Comparison of ENCODE assay signal across 9 cellular contexts in genomic region chr17:2347805-2348685, GRCh38. TPM values are rescaled to one million over a fixed set of nuclear protein-coding genes. Genes with fewer than 3 reads are reported as not detected.
DNase-seq lines count a peak whose midpoint lies in the region; ATAC-seq and TF ChIP-seq lines count a peak whose summit lies in the region.
"Had no signal": no experiment of that assay in that cellular context is flagged by ENCODE, and none has a peak within 500 bp of the region (broad histone marks: within the 10 kb centered on the region; RNA-seq: fewer than 3 reads in every experiment).

No MANE protein-coding gene starts in this region.

- H3K9me3 Mint-ChIP-seq in activated naive CD8-positive, alpha-beta T cell treated with anti-CD3 and anti-CD28 coated beads, Interleukin-2, amount 10 ng/mL, durations not matched to agents 7 days and 5 days: no peaks in the 10 kb centered on the region
- no peaks in the 10 kb centered on the region for H3K9me3 Mint-ChIP-seq in activated naive CD8-positive, alpha-beta T cell treated with anti-CD3 and anti-CD28 coated beads for 36 hours
- no peaks in the 10 kb centered on the region for H3K9me3 Mint-ChIP-seq in glutamatergic neuron (ENCODE audit: unreplicated experiment)

- H4K20me1 ChIP-seq in Karpas-422 (ENCODE audit: insufficient read depth, low read depth, low read length): no peaks in the 10 kb centered on the region

- H3K27me3 ChIP-seq in prostate gland (replicated peaks; ENCODE audit: insufficient read depth) (no peaks in the 10 kb centered on the region), Karpas-422 (ENCODE audit: low read length) (no peaks in the 10 kb centered on the region)
- H3K27me3 ChIP-seq: BLaER1 treated with 17β-estradiol and CSF1 and Interleukin-3, amounts not matched to agents 10 nM and 100 nM had no signal

- peak; percentile 12 for DNase-seq in activated naive CD8-positive, alpha-beta T cell treated with anti-CD3 and anti-CD28 coated beads, Interleukin-2, amount 10 ng/mL, durations not matched to agents 7 days and 5 days
- DNase-seq in activated naive CD8-positive, alpha-beta T cell treated with anti-CD3 and anti-CD28 coated beads for 36 hours: no peak
- DNase-seq in SHP77 (lab: John Stamatoyannopoulos, UW) (peak; percentile 82 to 89), glutamatergic neuron (peak; percentile 76), prostate gland (ENCODE audit: low spot score) (peak; percentile 86), activated T-cell treated with anti-CD3 and anti-CD28 coated beads for 4 hours (no peak), Karpas-422 (no peak)
- DNase-seq in stimulated activated naive CD4-positive, alpha-beta T cell treated with Interleukin-2 at 50 U/mL for 16 hours (lab: John Stamatoyannopoulos, UW): no peak

- peaks cover 15% of the 10 kb centered on the region for H3K4me1 Mint-ChIP-seq in activated naive CD8-positive, alpha-beta T cell treated with anti-CD3 and anti-CD28 coated beads, Interleukin-2, amount 10 ng/mL, durations not matched to agents 7 days and 5 days
- peaks cover 16% of the 10 kb centered on the region for H3K4me1 Mint-ChIP-seq in activated naive CD8-positive, alpha-beta T cell treated with anti-CD3 and anti-CD28 coated beads for 36 hours
- H3K4me1 Mint-ChIP-seq in glutamatergic neuron (ENCODE audit: low read depth, unreplicated experiment): peaks cover 13% of the 10 kb centered on the region

- intact Hi-C loops in prostate gland (cut with DNase I): no loop called here

- H3K4me2 ChIP-seq in Karpas-422 (ENCODE audit: low read depth, low read length, poor library complexity, severe bottlenecking): no peak overlapping the region
- H3K4me2 ChIP-seq: BLaER1 treated with 17β-estradiol and CSF1 and Interleukin-3, amounts not matched to agents 10 nM and 100 nM had no signal

- POLR2A ChIA-PET in activated naive CD8-positive, alpha-beta T cell treated with anti-CD3 and anti-CD28 coated beads, Interleukin-2, amount 10 ng/mL, durations not matched to agents 7 days and 5 days (lab: Charles Lee): interaction anchor here (1.4 kb wide), 1 partner anchor 12 kb away, joined by 3 read pairs; the partner anchor contains the start of gene TSR1

- H3K79me2 ChIP-seq in Karpas-422 (ENCODE audit: low read length): peaks cover 13% of the 10 kb centered on the region

- H3K9me3 ChIP-seq in prostate gland: no peaks in the 10 kb centered on the region
- H3K9me3 ChIP-seq in Karpas-422 (ENCODE audit: low read length): no peaks in the 10 kb centered on the region
- H3K9me3 ChIP-seq: BLaER1 treated with 17β-estradiol and CSF1 and Interleukin-3, amounts not matched to agents 10 nM and 100 nM had no signal

- H3K4me3 Mint-ChIP-seq in activated naive CD8-positive, alpha-beta T cell treated with anti-CD3 and anti-CD28 coated beads, Interleukin-2, amount 10 ng/mL, durations not matched to agents 7 days and 5 days: no peak overlapping the region
- no peak overlapping the region for H3K4me3 Mint-ChIP-seq in activated naive CD8-positive, alpha-beta T cell treated with anti-CD3 and anti-CD28 coated beads for 36 hours
- H3K4me3 Mint-ChIP-seq in glutamatergic neuron (ENCODE audit: unreplicated experiment): peak overlapping the region; percentile 75

- no peak overlapping the region for H2AFZ ChIP-seq in Karpas-422 (ENCODE audit: low read length)

- TF ChIP-seq CTCF in glutamatergic neuron (IDR thresholded peaks at IDR 0.05; ENCODE audit: partially characterized antibody, unreplicated experiment) (no peak), prostate gland (IDR thresholded peaks at IDR 0.05) (no peak)

- 42% methylated on average over 11 of the region's 11 CpGs for WGBS in prostate gland

- ATAC-seq in activated naive CD8-positive, alpha-beta T cell treated with anti-CD3 and anti-CD28 coated beads, Interleukin-2, amount 10 ng/mL, durations not matched to agents 7 days and 5 days (ENCODE audit: low read depth): no peak

- H3K27me3 Mint-ChIP-seq in activated naive CD8-positive, alpha-beta T cell treated with anti-CD3 and anti-CD28 coated beads, Interleukin-2, amount 10 ng/mL, durations not matched to agents 7 days and 5 days: no peaks in the 10 kb centered on the region
- H3K27me3 Mint-ChIP-seq in activated naive CD8-positive, alpha-beta T cell treated with anti-CD3 and anti-CD28 coated beads for 36 hours: no peaks in the 10 kb centered on the region
- H3K27me3 Mint-ChIP-seq in glutamatergic neuron (ENCODE audit: unreplicated experiment): no peaks in the 10 kb centered on the region

- H3K4me3 ChIP-seq in prostate gland: no peak overlapping the region
- H3K4me3 ChIP-seq in Karpas-422 (ENCODE audit: low read length): no peak overlapping the region
- H3K4me3 ChIP-seq: BLaER1 treated with 17β-estradiol and CSF1 and Interleukin-3, amounts not matched to agents 10 nM and 100 nM had no signal

- peaks cover 7% of the 10 kb centered on the region for H3K36me3 Mint-ChIP-seq in activated naive CD8-positive, alpha-beta T cell treated with anti-CD3 and anti-CD28 coated beads, Interleukin-2, amount 10 ng/mL, durations not matched to agents 7 days and 5 days
- peaks cover 4% of the 10 kb centered on the region for H3K36me3 Mint-ChIP-seq in activated naive CD8-positive, alpha-beta T cell treated with anti-CD3 and anti-CD28 coated beads for 36 hours
- no peaks in the 10 kb centered on the region for H3K36me3 Mint-ChIP-seq in glutamatergic neuron (ENCODE audit: unreplicated experiment)

- no peaks in the 10 kb centered on the region for H3K9me2 ChIP-seq in Karpas-422 (replicated peaks; ENCODE audit: insufficient read depth, low read length)

- H3K4me1 ChIP-seq in prostate gland (replicated peaks): peaks cover 16% of the 10 kb centered on the region
- H3K4me1 ChIP-seq in Karpas-422 (ENCODE audit: low read length): no peaks in the 10 kb centered on the region
- H3K4me1 ChIP-seq: BLaER1 treated with 17β-estradiol and CSF1 and Interleukin-3, amounts not matched to agents 10 nM and 100 nM had no signal

- no peak overlapping the region for H3K9ac ChIP-seq in Karpas-422 (ENCODE audit: low read length)
- H3K9ac ChIP-seq: BLaER1 treated with 17β-estradiol and CSF1 and Interleukin-3, amounts not matched to agents 10 nM and 100 nM had no signal

- no peak overlapping the region for H3K27ac Mint-ChIP-seq in activated naive CD8-positive, alpha-beta T cell treated with anti-CD3 and anti-CD28 coated beads, Interleukin-2, amount 10 ng/mL, durations not matched to agents 7 days and 5 days
- H3K27ac Mint-ChIP-seq in activated naive CD8-positive, alpha-beta T cell treated with anti-CD3 and anti-CD28 coated beads for 36 hours: no peak overlapping the region
- H3K27ac Mint-ChIP-seq in glutamatergic neuron (ENCODE audit: unreplicated experiment): peak overlapping the region; percentile 97

- H3K36me3 ChIP-seq in prostate gland (no peaks in the 10 kb centered on the region), Karpas-422 (ENCODE audit: insufficient read depth, low read length) (no peaks in the 10 kb centered on the region)

- H3K27ac ChIP-seq in prostate gland: peak overlapping the region; percentile 87 to 91
- H3K27ac ChIP-seq in Karpas-422 (ENCODE audit: low read length): no peak overlapping the region
- H3K27ac ChIP-seq: BLaER1 treated with 17β-estradiol and CSF1 and Interleukin-3, amounts not matched to agents 10 nM and 100 nM had no signal

- TF ChIP-seq POLR2A in prostate gland (IDR thresholded peaks at IDR 0.05): peak; percentile 25

RNA-seq across cellular contexts. Expression of gene SGSM2, which starts 10.7 kb away (rescaled TPM):
- total RNA-seq in activated naive CD8-positive, alpha-beta T cell treated with anti-CD3 and anti-CD28 coated beads, Interleukin-2, amount 10 ng/mL, durations not matched to agents 7 days and 5 days: 100 to 1,000 TPM; 116 to 131 TPM
- 10 to 100 TPM; 35.7 to 36.8 TPM for total RNA-seq in activated naive CD8-positive, alpha-beta T cell treated with anti-CD3 and anti-CD28 coated beads for 36 hours
- 111 TPM for total RNA-seq in glutamatergic neuron (ENCODE audit: unreplicated experiment)
- total RNA-seq in prostate gland: 100 to 1,000 TPM; 118 to 172 TPM
- 64.0 and 71.9 TPM in 2 replicates for total RNA-seq in Karpas-422 (2014; rRNA removed; shearing (Covaris generic); ENCODE audit: low replicate concordance)

RNA-seq across cellular contexts. Expression of gene TSR1, which starts 11.8 kb away (rescaled TPM):
- 10 to 100 TPM; 27.8 to 30.2 TPM for total RNA-seq in activated naive CD8-positive, alpha-beta T cell treated with anti-CD3 and anti-CD28 coated beads, Interleukin-2, amount 10 ng/mL, durations not matched to agents 7 days and 5 days
- total RNA-seq in activated naive CD8-positive, alpha-beta T cell treated with anti-CD3 and anti-CD28 coated beads for 36 hours: 100 to 1,000 TPM; 115 to 120 TPM
- total RNA-seq in glutamatergic neuron (ENCODE audit: unreplicated experiment) (25.6 TPM), prostate gland (10 to 100 TPM; 34.8 to 42.9 TPM)
- 42.1 and 65.2 TPM in 2 replicates for total RNA-seq in Karpas-422 (2014; rRNA removed; shearing (Covaris generic); ENCODE audit: low replicate concordance)

RNA-seq across cellular contexts. Expression of gene SRR, which starts 44.3 kb away (rescaled TPM):
- total RNA-seq in activated naive CD8-positive, alpha-beta T cell treated with anti-CD3 and anti-CD28 coated beads, Interleukin-2, amount 10 ng/mL, durations not matched to agents 7 days and 5 days: 10 to 100 TPM; 16.3 to 19.8 TPM
- 10 to 100 TPM; 10.9 to 13.1 TPM for total RNA-seq in activated naive CD8-positive, alpha-beta T cell treated with anti-CD3 and anti-CD28 coated beads for 36 hours
- total RNA-seq in glutamatergic neuron (ENCODE audit: unreplicated experiment): 22.0 TPM
- 10 to 100 TPM; 10.8 to 27.5 TPM for total RNA-seq in prostate gland
- 5.6 and 13.3 TPM in 2 replicates for total RNA-seq in Karpas-422 (2014; rRNA removed; shearing (Covaris generic); ENCODE audit: low replicate concordance)

RNA-seq across cellular contexts. Expression of gene SMG6, which starts 44.5 kb away (rescaled TPM):
- total RNA-seq in activated naive CD8-positive, alpha-beta T cell treated with anti-CD3 and anti-CD28 coated beads, Interleukin-2, amount 10 ng/mL, durations not matched to agents 7 days and 5 days: 10 to 100 TPM; 48.5 to 58.3 TPM
- 10 to 100 TPM; 48.7 to 51.8 TPM for total RNA-seq in activated naive CD8-positive, alpha-beta T cell treated with anti-CD3 and anti-CD28 coated beads for 36 hours
- total RNA-seq in glutamatergic neuron (ENCODE audit: unreplicated experiment): 42.7 TPM
- 10 to 100 TPM; 23.8 to 56.0 TPM for total RNA-seq in prostate gland
- total RNA-seq in Karpas-422 (2014; rRNA removed; shearing (Covaris generic); ENCODE audit: low replicate concordance): 10.2 and 12.0 TPM in 2 replicates

RNA-seq across cellular contexts. Expression of gene MNT, which starts 52.8 kb away (rescaled TPM):
- total RNA-seq in activated naive CD8-positive, alpha-beta T cell treated with anti-CD3 and anti-CD28 coated beads, Interleukin-2, amount 10 ng/mL, durations not matched to agents 7 days and 5 days: 10 to 100 TPM; 35.6 to 38.6 TPM
- 10 to 100 TPM; 23.8 to 25.6 TPM for total RNA-seq in activated naive CD8-positive, alpha-beta T cell treated with anti-CD3 and anti-CD28 coated beads for 36 hours
- total RNA-seq in glutamatergic neuron (ENCODE audit: unreplicated experiment): 41.0 TPM
- total RNA-seq in prostate gland: 10 to 100 TPM; 14.8 to 32.0 TPM
- total RNA-seq in Karpas-422 (2014; rRNA removed; shearing (Covaris generic); ENCODE audit: low replicate concordance): 6.3 and 18.8 TPM in 2 replicates

Comparison
In these comparisons a context has a peak if more than half of its experiments do, and no peak if none do; other contexts are left out.
1. DNase-seq: peak in activated naive CD8-positive, alpha-beta T cell treated with anti-CD3 and anti-CD28 coated beads, Interleukin-2, amount 10 ng/mL, durations not matched to agents 7 days and 5 days (single experiment), SHP77 (2 of 2), glutamatergic neuron (single experiment) and prostate gland (single experiment); none in activated naive CD8-positive, alpha-beta T cell treated with anti-CD3 and anti-CD28 coated beads for 36 hours (single experiment), activated T-cell treated with anti-CD3 and anti-CD28 coated beads for 4 hours (single experiment), Karpas-422 (single experiment) and stimulated activated naive CD4-positive, alpha-beta T cell treated with Interleukin-2 at 50 U/mL for 16 hours (single experiment).